In the genomic region with DNA sequence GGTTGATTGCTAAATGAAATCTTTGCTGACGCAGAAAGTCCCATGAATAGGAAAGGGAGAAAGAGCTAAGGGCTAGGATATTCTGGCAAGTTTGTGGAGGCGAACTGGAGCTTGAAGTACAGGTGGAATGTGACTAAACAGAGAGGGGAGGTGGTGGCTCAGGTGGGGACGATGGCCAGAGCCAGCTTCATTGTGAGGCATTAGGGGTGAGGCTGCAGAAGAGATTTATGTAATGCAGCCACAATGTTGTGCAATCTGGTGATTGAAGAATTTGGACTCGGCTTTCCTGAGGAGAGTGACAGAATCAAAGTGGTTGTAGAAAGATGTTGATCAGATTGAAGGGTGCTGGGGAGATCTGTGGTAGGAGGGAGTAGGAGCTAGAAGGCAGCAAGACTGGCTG, we compare ENCODE assay signal across 2 cellular contexts.
A peak's percentile ranks its signal among the peaks of the same experiment; 100 is the strongest.
TF ChIP-seq lines count a peak whose summit lies in the region.

No MANE protein-coding gene starts in this region.

TF ChIP-seq in HEK293, 187 proteins besides CTCF, POLR2A, EP300 and RAD21:
- TF ChIP-seq ZNF658 (tag by site-specific recombination; IDR thresholded peaks at IDR 0.05) = no peak
- TF ChIP-seq ZBTB7A (tag by site-specific recombination; IDR thresholded peaks at IDR 0.05; ENCODE audit: low read depth) = no peak
- TF ChIP-seq, protein P1, sequence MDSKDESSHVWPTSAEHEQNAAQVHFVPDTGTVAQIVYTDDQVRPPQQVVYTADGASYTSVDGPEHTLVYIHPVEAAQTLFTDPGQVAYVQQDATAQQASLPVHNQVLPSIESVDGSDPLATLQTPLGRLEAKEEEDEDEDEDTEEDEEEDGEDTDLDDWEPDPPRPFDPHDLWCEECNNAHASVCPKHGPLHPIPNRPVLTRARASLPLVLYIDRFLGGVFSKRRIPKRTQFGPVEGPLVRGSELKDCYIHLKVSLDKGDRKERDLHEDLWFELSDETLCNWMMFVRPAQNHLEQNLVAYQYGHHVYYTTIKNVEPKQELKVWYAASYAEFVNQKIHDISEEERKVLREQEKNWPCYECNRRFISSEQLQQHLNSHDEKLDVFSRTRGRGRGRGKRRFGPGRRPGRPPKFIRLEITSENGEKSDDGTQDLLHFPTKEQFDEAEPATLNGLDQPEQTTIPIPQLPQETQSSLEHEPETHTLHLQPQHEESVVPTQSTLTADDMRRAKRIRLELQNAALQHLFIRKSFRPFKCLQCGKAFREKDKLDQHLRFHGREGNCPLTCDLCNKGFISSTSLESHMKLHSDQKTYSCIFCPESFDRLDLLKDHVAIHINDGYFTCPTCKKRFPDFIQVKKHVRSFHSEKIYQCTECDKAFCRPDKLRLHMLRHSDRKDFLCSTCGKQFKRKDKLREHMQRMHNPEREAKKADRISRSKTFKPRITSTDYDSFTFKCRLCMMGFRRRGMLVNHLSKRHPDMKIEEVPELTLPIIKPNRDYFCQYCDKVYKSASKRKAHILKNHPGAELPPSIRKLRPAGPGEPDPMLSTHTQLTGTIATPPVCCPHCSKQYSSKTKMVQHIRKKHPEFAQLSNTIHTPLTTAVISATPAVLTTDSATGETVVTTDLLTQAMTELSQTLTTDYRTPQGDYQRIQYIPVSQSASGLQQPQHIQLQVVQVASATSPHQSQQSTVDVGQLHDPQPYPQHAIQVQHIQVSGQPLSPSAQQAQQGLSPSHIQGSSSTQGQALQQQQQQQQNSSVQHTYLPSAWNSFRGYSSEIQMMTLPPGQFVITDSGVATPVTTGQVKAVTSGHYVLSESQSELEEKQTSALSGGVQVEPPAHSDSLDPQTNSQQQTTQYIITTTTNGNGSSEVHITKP (tag by site-specific recombination; IDR thresholded peaks at IDR 0.05) = peak; percentile 11; the same call in 1 of the 2 replicates
- no peak for TF ChIP-seq ZNF366 (tag by site-specific recombination; conservative IDR thresholded peaks at IDR 0.05)

TF ChIP-seq in H1, 55 proteins besides CTCF, POLR2A, EP300 and RAD21:
- TF ChIP-seq CEBPB (IDR thresholded peaks at IDR 0.05; ENCODE audit: low read depth, low read length) = 0 out of 2 replicates have a peak, but pooled peaks have one; percentile 23
- no peak for TF ChIP-seq GABPA (IDR thresholded peaks at IDR 0.05; ENCODE audit: borderline replicate concordance, insufficient read depth, low read length)
TF ChIP-seq in H1: peak in this region for 1.
